Comparison of ENCODE assay signal across 9 cellular contexts in genomic region chr19:3387645-3388589, GRCh38. TPM values are rescaled to one million over a fixed set of nuclear protein-coding genes. Genes with fewer than 3 reads are reported as not detected.
DNase-seq lines count a peak whose midpoint lies in the region; ATAC-seq and TF ChIP-seq lines count a peak whose summit lies in the region.
"Had no signal": no experiment of that assay in that cellular context is flagged by ENCODE, and none has a peak within 500 bp of the region (broad histone marks: within the 10 kb centered on the region; RNA-seq: fewer than 3 reads in every experiment).

No MANE protein-coding gene starts in this region.

- no peaks in the 10 kb centered on the region for H3K27me3 ChIP-seq in endocrine pancreas (ENCODE audit: control insufficient read depth, insufficient read depth, low read length)

- peaks cover 6% of the 10 kb centered on the region for H3K27me3 Mint-ChIP-seq in type B pancreatic cell
- H3K27me3 Mint-ChIP-seq: activated naive CD8-positive, alpha-beta T cell had no signal

- H3K27ac Mint-ChIP-seq in type B pancreatic cell = no peak overlapping the region
- no peak overlapping the region for H3K27ac Mint-ChIP-seq in activated naive CD4-positive, alpha-beta T cell treated with anti-CD3 and anti-CD28 coated beads, Interleukin-2, amount 50 U/mL, for 72 hours
- H3K27ac Mint-ChIP-seq: activated naive CD8-positive, alpha-beta T cell had no signal

- H3K4me3 ChIP-seq in endocrine pancreas (ENCODE audit: control insufficient read depth, insufficient read depth, low read length) = no peak overlapping the region

- ATAC-seq in GM18517 (IDR thresholded peaks at IDR 0.05; ENCODE audit: unreplicated experiment) (no peak), GM21786 (IDR thresholded peaks at IDR 0.05; ENCODE audit: unreplicated experiment) (no peak)
- ATAC-seq in activated naive CD4-positive, alpha-beta T cell treated with anti-CD3 and anti-CD28 coated beads, Interleukin-2, amount 50 U/mL, for 72 hours = no peak

- no peaks in the 10 kb centered on the region for H3K4me1 ChIP-seq in endocrine pancreas (ENCODE audit: control insufficient read depth, insufficient read depth, low read length)

- peak overlapping the region; percentile 24 for H3K9ac ChIP-seq in endocrine pancreas (ENCODE audit: control insufficient read depth, insufficient read depth, low read length)

- TF ChIP-seq CTCF in type B pancreatic cell (conservative IDR thresholded peaks at IDR 0.05) = no peak

- no peaks in the 10 kb centered on the region for H3K4me1 Mint-ChIP-seq in type B pancreatic cell (ENCODE audit: unreplicated experiment)

- DNase-seq in AG08395 (ENCODE audit: low spot score) (peak; percentile 74), NCI-H2107 (lab: John Stamatoyannopoulos, UW) (peak; percentile 90), mucosa of gallbladder (ENCODE audit: low spot score) (peak; percentile 90), type B pancreatic cell (ENCODE audit: extremely low spot score, unreplicated experiment) (no peak)
- DNase-seq in activated naive CD4-positive, alpha-beta T cell treated with anti-CD3 and anti-CD28 coated beads, Interleukin-2, amount 50 U/mL, for 72 hours (ENCODE audit: low spot score in 2 of 2) = no peak

- no peaks in the 10 kb centered on the region for H3K9me3 ChIP-seq in endocrine pancreas (ENCODE audit: control insufficient read depth, low read length)

- H3K36me3 ChIP-seq in endocrine pancreas (ENCODE audit: control insufficient read depth, insufficient read depth, low read length) = no peaks in the 10 kb centered on the region

- no peak overlapping the region for H3K4me3 Mint-ChIP-seq in type B pancreatic cell
- H3K4me3 Mint-ChIP-seq: activated naive CD8-positive, alpha-beta T cell had no signal

- no peaks in the 10 kb centered on the region for H3K36me3 Mint-ChIP-seq in type B pancreatic cell
- no peaks in the 10 kb centered on the region for H3K36me3 Mint-ChIP-seq in activated naive CD4-positive, alpha-beta T cell treated with anti-CD3 and anti-CD28 coated beads, Interleukin-2, amount 50 U/mL, for 72 hours
- H3K36me3 Mint-ChIP-seq: activated naive CD8-positive, alpha-beta T cell had no signal

- no peaks in the 10 kb centered on the region for H3K9me3 Mint-ChIP-seq in type B pancreatic cell
- no peaks in the 10 kb centered on the region for H3K9me3 Mint-ChIP-seq in activated naive CD4-positive, alpha-beta T cell treated with anti-CD3 and anti-CD28 coated beads, Interleukin-2, amount 50 U/mL, for 72 hours

RNA-seq across cellular contexts. Expression of gene NFIC, which starts 21.5 kb away (rescaled TPM):
- total RNA-seq in mucosa of gallbladder (254 TPM), type B pancreatic cell (ENCODE audit: low replicate concordance) (12.5 and 17.8 TPM in 2 replicates)
- 10 to 100 TPM; 10.4 to 23.1 TPM for total RNA-seq in activated naive CD4-positive, alpha-beta T cell treated with anti-CD3 and anti-CD28 coated beads, Interleukin-2, amount 50 U/mL, for 72 hours

Comparison
In these comparisons a context has a peak if more than half of its experiments do, and no peak if none do; other contexts are left out.
1. DNase-seq: peak in AG08395 (single experiment), NCI-H2107 (single experiment) and mucosa of gallbladder (single experiment); none in type B pancreatic cell (single experiment) and activated naive CD4-positive, alpha-beta T cell treated with anti-CD3 and anti-CD28 coated beads, Interleukin-2, amount 50 U/mL, for 72 hours (0 of 2).
2. RNA of gene NFIC, which starts 21.5 kb away (total RNA-seq): 254 TPM in mucosa of gallbladder (single experiment); 10.4 to 23.1 TPM in activated naive CD4-positive, alpha-beta T cell treated with anti-CD3 and anti-CD28 coated beads, Interleukin-2, amount 50 U/mL, for 72 hours and 12.5 to 17.8 TPM in type B pancreatic cell; every median in the first group is over 10 times any median in the second.